1 cellular context compared by ENCODE assay signal in genomic region chr6:1607557-1608221, GRCh38.
TF ChIP-seq lines count a peak whose summit lies in the region.

No MANE protein-coding gene starts in this region.

TF ChIP-seq in IMR-90, 13 proteins besides CTCF, POLR2A, EP300 and RAD21 (continued from another document):
- no peak for TF ChIP-seq USF2 (IDR thresholded peaks at IDR 0.05; ENCODE audit: low read depth, low read length)
- no peak for TF ChIP-seq CEBPB (IDR thresholded peaks at IDR 0.05; ENCODE audit: low read depth, low read length)
- no peak for TF ChIP-seq NFE2L2 (IDR thresholded peaks at IDR 0.05; ENCODE audit: low read depth, low read length)
- no peak for TF ChIP-seq RFX5 (IDR thresholded peaks at IDR 0.05; ENCODE audit: low read depth, low read length)
- TF ChIP-seq FOS (IDR thresholded peaks at IDR 0.05; ENCODE audit: low read depth, low read length), result no peak
- TF ChIP-seq MAFK (IDR thresholded peaks at IDR 0.05; ENCODE audit: low read depth, low read length), result no peak
